In genomic region chr7:65216469-65216868, GRCh38 we compare ENCODE assay signal across 9 cellular contexts.
A peak's percentile ranks its signal among the peaks of the same experiment; 100 is the strongest.
DNase-seq lines count a peak whose midpoint lies in the region; ATAC-seq, FAIRE-seq and TF ChIP-seq lines count a peak whose summit lies in the region.
"Had no signal": no experiment of that assay in that cellular context is flagged by ENCODE, and none has a peak within 500 bp of the region (broad histone marks: within the 10 kb centered on the region; RNA-seq: fewer than 3 reads in every experiment).

No MANE protein-coding gene starts in this region.

- H3K36me3 Mint-ChIP-seq in WTC11 = no peaks in the 10 kb centered on the region

- FAIRE-seq in H54 (lab: Jason Lieb, UNC) = peak; percentile 6

- CTCF ChIA-PET in WTC11 (lab: Charles Lee) = interaction anchor here (0.7 to 1.3 kb wide), 7 partner anchors 15 to 506 kb away, joined by 3 to 20 read pairs (median 7); no protein-coding TSS in a partner anchor

- H3K9me3 Mint-ChIP-seq in WTC11 = no peaks in the 10 kb centered on the region
- H3K9me3 Mint-ChIP-seq: T-helper 1 cell treated with Interleukin-12 subunit alpha and Interleukin-12 subunit beta and Interleukin-4 antibody, amounts not matched to agents 30 μg/mL and 1 μg/mL, for 36 hours had no signal

- H3K4me3 ChIP-seq in DND-41 (ENCODE audit: low read depth in 1 of 2, low read length in 2 of 2) (no peak overlapping the region), mucosa of descending colon (no peak overlapping the region), tibial nerve (no peak overlapping the region)

- intact Hi-C loops in mucosa of descending colon (cut with DNase I, micrococcal nuclease) = no loop called here

- no peak overlapping the region for H3K27ac Mint-ChIP-seq in WTC11
- H3K27ac Mint-ChIP-seq: T-helper 1 cell treated with Interleukin-12 subunit alpha and Interleukin-12 subunit beta and Interleukin-4 antibody, amounts not matched to agents 30 μg/mL and 1 μg/mL, for 36 hours had no signal

- H3K27me3 ChIP-seq in DND-41 (ENCODE audit: insufficient read depth, low read length, poor library complexity) (no peaks in the 10 kb centered on the region), tibial nerve (no peaks in the 10 kb centered on the region)

- DNase-seq in DND-41 = peak; percentile 49
- DNase-seq in H54 (ENCODE audit: insufficient read length, low spot score) = no peak
- peak; percentile 67 for DNase-seq in NCI-H187 treated with DMSO at 0.1 percent for 48 hours (lab: John Stamatoyannopoulos, UW)
- DNase-seq in WTC11 (ENCODE audit: low spot score) = peak; percentile 74
- peak; percentile 71 for DNase-seq in cerebellar cortex (ENCODE audit: low spot score)
- DNase-seq in mucosa of descending colon = peak; percentile 51 to 82 (median 56)
- DNase-seq in tibial nerve (ENCODE audit: low spot score in 2 of 2) = peak in 1 of 2 donors; percentile 15

- H3K4me1 Mint-ChIP-seq in WTC11 = no peaks in the 10 kb centered on the region

- no peaks in the 10 kb centered on the region for H4K20me1 ChIP-seq in DND-41 (ENCODE audit: insufficient read depth, low read length)

- 0 out of 2 replicates have a peak overlapping the region, but pooled peaks have one; percentile 16 for H3K4me3 Mint-ChIP-seq in WTC11
- H3K4me3 Mint-ChIP-seq: T-helper 1 cell treated with Interleukin-12 subunit alpha and Interleukin-12 subunit beta and Interleukin-4 antibody, amounts not matched to agents 30 μg/mL and 1 μg/mL, for 36 hours had no signal

- H3K9ac ChIP-seq in DND-41 (ENCODE audit: low read depth, low read length) = no peak overlapping the region

- H3K9me3 ChIP-seq in DND-41 (ENCODE audit: insufficient read depth, low read length, severe bottlenecking) (no peaks in the 10 kb centered on the region), mucosa of descending colon (no peaks in the 10 kb centered on the region), tibial nerve (no peaks in the 10 kb centered on the region)

- H3K79me2 ChIP-seq in DND-41 (ENCODE audit: insufficient read depth, low read length) = no peaks in the 10 kb centered on the region

- no peak for TF ChIP-seq EP300 in tibial nerve (IDR thresholded peaks at IDR 0.05)

- POLR2A ChIA-PET in WTC11 (lab: Charles Lee) = no interaction called here

- no peak overlapping the region for H3K4me2 ChIP-seq in DND-41 (ENCODE audit: insufficient read depth, low read length)

- ATAC-seq in DND-41 (ENCODE audit: insufficient read depth, low read depth) (peak; percentile 63), WTC11 (peak; percentile 78), mucosa of descending colon (peak; percentile 96), HG02970 (IDR thresholded peaks at IDR 0.05; ENCODE audit: low FRiP score, unreplicated experiment) (no peak)

- no peak overlapping the region for H2AFZ ChIP-seq in DND-41 (ENCODE audit: low read depth, low read length)

- H3K4me1 ChIP-seq in DND-41 (ENCODE audit: insufficient read depth, low read length) (no peaks in the 10 kb centered on the region), mucosa of descending colon (ENCODE audit: low read depth) (no peaks in the 10 kb centered on the region), tibial nerve (no peaks in the 10 kb centered on the region)

- H3K27ac ChIP-seq in DND-41 (ENCODE audit: low read length) (no peak overlapping the region), tibial nerve (no peak overlapping the region)

- WGBS in tibial nerve, 2 donors = 14 to 19% methylated on average over 8 of the region's 8 CpGs

- TF ChIP-seq CTCF in DND-41 (IDR thresholded peaks at IDR 0.05; ENCODE audit: borderline replicate concordance, extremely low read depth, low read length, poor library complexity, severe bottlenecking) = peak; percentile 73
- peak; percentile 82 for TF ChIP-seq CTCF in WTC11 (IDR thresholded peaks at IDR 0.05)
- no peak for TF ChIP-seq CTCF in mucosa of descending colon (IDR thresholded peaks at IDR 0.05)
- peak; percentile 22 to 54 (median 30) for TF ChIP-seq CTCF in tibial nerve (IDR thresholded peaks at IDR 0.05)

- H3K27me3 Mint-ChIP-seq in WTC11 (ENCODE audit: low read depth) = no peaks in the 10 kb centered on the region

- no peaks in the 10 kb centered on the region for H3K36me3 ChIP-seq in DND-41 (ENCODE audit: insufficient read depth, low read length)
- no peaks in the 10 kb centered on the region for H3K36me3 ChIP-seq in mucosa of descending colon (ENCODE audit: low read depth)
- H3K36me3 ChIP-seq in tibial nerve = no peaks in the 10 kb centered on the region

- TF ChIP-seq POLR2A in H54 (IDR thresholded peaks at IDR 0.05; ENCODE audit: low read depth, low read length) (no peak), tibial nerve (IDR thresholded peaks at IDR 0.05) (no peak)

TF ChIP-seq in WTC11, 78 proteins besides CTCF, POLR2A, EP300 and RAD21:
- TF ChIP-seq AR (CRISPR knock-in tag; IDR thresholded peaks at IDR 0.05) (no peak), ZNF512 (CRISPR knock-in tag; IDR thresholded peaks at IDR 0.05; ENCODE audit: borderline replicate concordance) (peak; percentile 99), FOXJ3 (CRISPR knock-in tag; IDR thresholded peaks at IDR 0.05; ENCODE audit: borderline replicate concordance) (no peak), PRDM15 (CRISPR knock-in tag; IDR thresholded peaks at IDR 0.05) (no peak)
